Comparison of ENCODE assay signal across 8 cellular contexts in the genomic region with DNA sequence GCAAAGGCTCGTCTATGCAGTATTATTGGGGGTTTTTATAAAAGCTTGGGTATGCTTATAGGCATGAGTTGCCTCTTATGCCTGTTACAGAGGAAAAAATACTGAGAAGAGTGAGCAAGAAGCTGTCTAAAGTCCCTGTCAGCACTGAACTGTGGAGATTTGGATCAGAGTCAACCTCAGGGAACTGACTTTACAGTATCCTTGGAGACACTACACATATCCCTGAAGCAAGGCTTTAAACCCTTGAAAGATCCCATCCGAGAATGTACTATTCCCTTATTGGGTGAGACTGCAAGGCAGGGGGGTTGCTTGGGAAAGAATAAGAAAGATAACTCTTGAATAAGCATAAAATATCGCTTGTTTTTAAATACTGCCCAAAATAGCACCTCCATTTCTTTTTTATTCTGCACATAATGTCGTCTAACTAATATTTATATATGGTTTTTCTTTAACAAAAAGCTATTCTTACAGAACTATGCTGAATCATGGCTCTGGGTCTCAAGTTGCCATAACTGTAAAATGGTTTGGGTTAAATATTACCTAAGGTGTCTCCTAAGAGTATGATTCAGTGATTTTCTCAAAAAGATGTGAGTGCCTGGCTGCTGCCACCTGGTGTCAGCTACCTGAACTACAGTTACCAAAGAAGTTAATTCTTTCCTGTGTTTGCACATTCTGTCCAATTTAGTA.
A peak's percentile ranks its signal among the peaks of the same experiment; 100 is the strongest.
DNase-seq lines count a peak whose midpoint lies in the region; ATAC-seq and TF ChIP-seq lines count a peak whose summit lies in the region.

No MANE protein-coding gene starts in this region.

- DNase-seq in NCI-H2081 (lab: John Stamatoyannopoulos, UW) (peak; percentile 2 to 29), NCI-H2081 treated with DMSO at 0.1 percent for 48 hours (lab: John Stamatoyannopoulos, UW) (no peak), RPMI7951 (ENCODE audit: low read depth) (peak; percentile 26), dorsolateral prefrontal cortex (peak in 2 of 10 donors; percentile 30 to 51), myocyte (ENCODE audit: low read depth) (peak; percentile 31), GOT3 (lab: John Stamatoyannopoulos, UW) (no peak)

- H3K27ac ChIP-seq in dorsolateral prefrontal cortex = peak overlapping the region in 2 of 59 donors; percentile 8 to 17

- ATAC-seq in GM19397 (IDR thresholded peaks at IDR 0.05; ENCODE audit: unreplicated experiment) (peak; percentile 71), HG03354 (IDR thresholded peaks at IDR 0.05; ENCODE audit: poor library complexity, severe bottlenecking, unreplicated experiment) (peak; percentile 93)

- TF ChIP-seq CTCF in dorsolateral prefrontal cortex (IDR thresholded peaks at IDR 0.05 in 54 of 56, conservative IDR thresholded peaks at IDR 0.05 in 2 of 56; ENCODE audit: low read depth in 1 of 56, partially characterized antibody in 56 of 56) = peak; percentile 67 to 93 (median 83)

- intact Hi-C loops in dorsolateral prefrontal cortex (cut with DNase I) = no loop called here

- no peak overlapping the region for H3K4me3 ChIP-seq in dorsolateral prefrontal cortex

- H3K27me3 ChIP-seq in dorsolateral prefrontal cortex = no peaks in the 10 kb centered on the region

Comparison
In these comparisons a context has a peak if more than half of its experiments do, and no peak if none do; other contexts are left out.
1. DNase-seq: peak in NCI-H2081 (2 of 2), RPMI7951 (single experiment) and myocyte (single experiment); none in NCI-H2081 treated with DMSO at 0.1 percent for 48 hours (single experiment) and GOT3 (single experiment).